In the genomic region with DNA sequence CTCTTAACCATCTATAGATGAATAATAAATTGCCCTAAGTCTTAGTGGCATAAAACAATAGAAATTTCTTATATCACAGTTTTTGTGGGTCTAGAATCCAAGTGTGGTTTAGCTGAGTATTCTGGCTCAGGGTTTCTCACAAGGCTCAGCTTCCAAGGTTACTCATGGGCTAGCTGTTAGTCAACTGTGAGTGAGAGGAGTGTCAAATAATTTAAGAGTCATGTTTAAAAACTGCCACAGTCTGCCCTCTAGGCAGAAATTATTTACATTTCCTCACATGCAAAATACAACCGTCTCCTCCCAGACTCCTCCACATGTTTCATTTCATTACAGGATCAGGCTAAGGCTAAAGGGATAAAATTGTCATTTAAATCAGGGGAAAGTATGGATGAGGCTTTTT, we compare ENCODE assay signal across 15 cellular contexts.
DNase-seq lines count a peak whose midpoint lies in the region; ATAC-seq, FAIRE-seq and TF ChIP-seq lines count a peak whose summit lies in the region.
"Had no signal": no experiment of that assay in that cellular context is flagged by ENCODE, and none has a peak within 500 bp of the region (broad histone marks: within the 10 kb centered on the region; RNA-seq: fewer than 3 reads in every experiment).

No MANE protein-coding gene starts in this region.

- TF ChIP-seq CTCF in RWPE2 (IDR thresholded peaks at IDR 0.05; ENCODE audit: poor library complexity, severe bottlenecking) (no peak), tibial artery (IDR thresholded peaks at IDR 0.05) (no peak), type B pancreatic cell (conservative IDR thresholded peaks at IDR 0.05) (no peak)

- peak overlapping the region; percentile 29 for H3K27ac ChIP-seq in RWPE2 (ENCODE audit: poor library complexity, severe bottlenecking)
- H3K27ac ChIP-seq in tibial artery: no peak overlapping the region
- H3K27ac ChIP-seq: right lobe of liver, vagina had no signal

- no peaks in the 10 kb centered on the region for H3K36me3 ChIP-seq in RWPE2 (ENCODE audit: low read depth)
- peaks cover 0 to 10% (median 0%) of the 10 kb centered on the region in 3 donors for H3K36me3 ChIP-seq in tibial artery
- H3K36me3 ChIP-seq: right lobe of liver, vagina had no signal

- H3K27me3 ChIP-seq in RWPE2 (ENCODE audit: insufficient read depth, poor library complexity, severe bottlenecking) (no peaks in the 10 kb centered on the region), tibial artery (no peaks in the 10 kb centered on the region)
- H3K27me3 ChIP-seq: right lobe of liver, vagina had no signal

- H3K9me3 Mint-ChIP-seq in type B pancreatic cell: no peaks in the 10 kb centered on the region

- H3K27ac Mint-ChIP-seq in type B pancreatic cell: no peak overlapping the region

- ATAC-seq in RWPE2 (ENCODE audit: low read depth): peak; percentile 100
- ATAC-seq in HG03045 (IDR thresholded peaks at IDR 0.05; ENCODE audit: unreplicated experiment): no peak
- ATAC-seq: right lobe of liver had no signal

- peak; percentile 79 for FAIRE-seq in H54 (lab: Jason Lieb, UNC)
- FAIRE-seq: GM12891 had no signal

- TF ChIP-seq POLR2A in H54 (IDR thresholded peaks at IDR 0.05; ENCODE audit: low read depth, low read length): no peak

- peaks cover 8% of the 10 kb centered on the region for H3K36me3 Mint-ChIP-seq in type B pancreatic cell

- intact Hi-C loops in tibial artery (cut with DNase I; ENCODE audit: low total_unique reads): no loop called here

- peaks cover 6% of the 10 kb centered on the region for H3K4me1 Mint-ChIP-seq in type B pancreatic cell (ENCODE audit: unreplicated experiment)

- no peaks in the 10 kb centered on the region for H3K27me3 Mint-ChIP-seq in type B pancreatic cell

- no peak overlapping the region for H3K4me3 Mint-ChIP-seq in type B pancreatic cell

- DNase-seq in H54 (ENCODE audit: insufficient read length, low spot score) (peak; percentile 3), RWPE2 (ENCODE audit: low spot score) (no peak), fibroblast of gingiva (ENCODE audit: low read depth) (peak; percentile 68), renal cortical epithelial cell (ENCODE audit: low read depth) (peak; percentile 85), tibial artery (no peak), iPS-NIHi7 (ENCODE audit: extremely low spot score) (no peak), type B pancreatic cell (ENCODE audit: extremely low spot score, unreplicated experiment) (no peak)
- DNase-seq: activated CD8-positive, alpha-beta memory T cell treated with anti-CD3 and anti-CD28 coated beads, Interleukin-2, amount 50 U/mL, for 4 hours; aorta; head of caudate nucleus; NCI-H1105 treated with DMSO at 0.1 percent for 48 hours; right lobe of liver had no signal

- H3K4me3 ChIP-seq in RWPE2 (ENCODE audit: severe bottlenecking) (no peak overlapping the region), tibial artery (no peak overlapping the region)
- H3K4me3 ChIP-seq: right lobe of liver, vagina had no signal

- H3K9me3 ChIP-seq in RWPE2 (ENCODE audit: severe bottlenecking): no peaks in the 10 kb centered on the region
- H3K9me3 ChIP-seq in tibial artery: no peaks in the 10 kb centered on the region
- H3K9me3 ChIP-seq: right lobe of liver, vagina had no signal

- peaks cover 10% of the 10 kb centered on the region for H3K4me1 ChIP-seq in RWPE2 (ENCODE audit: insufficient read depth, poor library complexity, severe bottlenecking)
- H3K4me1 ChIP-seq in tibial artery: no peaks in the 10 kb centered on the region
- H3K4me1 ChIP-seq: right lobe of liver, vagina had no signal

Comparison
In these comparisons a context has a peak if more than half of its experiments do, and no peak if none do; other contexts are left out.
1. DNase-seq: peak in H54 (single experiment), fibroblast of gingiva (single experiment) and renal cortical epithelial cell (single experiment); none in RWPE2 (single experiment), tibial artery (0 of 2), iPS-NIHi7 (single experiment) and type B pancreatic cell (single experiment).